9 cellular contexts compared by ENCODE assay signal in genomic region chr2:171210864-171211431, GRCh38. TPM values are rescaled to one million over a fixed set of nuclear protein-coding genes. Genes with fewer than 3 reads are reported as not detected.
DNase-seq lines count a peak whose midpoint lies in the region; ATAC-seq, FAIRE-seq and TF ChIP-seq lines count a peak whose summit lies in the region.
"Had no signal": no experiment of that assay in that cellular context is flagged by ENCODE, and none has a peak within 500 bp of the region (broad histone marks: within the 10 kb centered on the region; RNA-seq: fewer than 3 reads in every experiment).

No MANE protein-coding gene starts in this region.

- H3K14ac ChIP-seq in H1 (ENCODE audit: insufficient read length): no peak overlapping the region

- no peaks in the 10 kb centered on the region for H3K9me3 Mint-ChIP-seq in Calu3 (ENCODE audit: low read depth, unreplicated experiment)

- H4K5ac ChIP-seq in H1 (ENCODE audit: insufficient read length, low read depth, low read length): no peak overlapping the region

- no peaks in the 10 kb centered on the region for H3K36me3 Mint-ChIP-seq in Calu3 (ENCODE audit: insufficient read depth, unreplicated experiment)

- H2AFZ ChIP-seq in H1 (ENCODE audit: low read length): peak overlapping the region; percentile 29; the same call in 1 of the 2 replicates

- peak; percentile 64 for ATAC-seq in GM18505 (IDR thresholded peaks at IDR 0.05; ENCODE audit: unreplicated experiment)
- peak; percentile 81 for ATAC-seq in HG02798 (IDR thresholded peaks at IDR 0.05; ENCODE audit: poor library complexity, unreplicated experiment)

- no peaks in the 10 kb centered on the region for H3K23me2 ChIP-seq in H1 (ENCODE audit: low read depth, low read length)

- no peaks in the 10 kb centered on the region for H3K36me3 ChIP-seq in H1 (ENCODE audit: control insufficient read depth in 2 of 4, insufficient read depth in 4 of 4, low read length in 3 of 4)

- H3K27me3 Mint-ChIP-seq in Calu3 (ENCODE audit: unreplicated experiment): no peaks in the 10 kb centered on the region

- CTCF ChIA-PET in H1 (lab: Charles Lee; ENCODE audit: partially characterized antibody) (interaction anchor here (0.6 kb wide), 1 partner anchor 9 kb away, joined by 3 read pairs; no protein-coding TSS in a partner anchor), Calu3 (lab: Charles Lee) (no interaction called here)

- H3K9me3 ChIP-seq in H1 (ENCODE audit: insufficient read depth in 2 of 2, low read depth in 1 of 2, low read length in 1 of 2): no peaks in the 10 kb centered on the region

- TF ChIP-seq POLR2A in GM18505 (IDR thresholded peaks at IDR 0.05; ENCODE audit: borderline replicate concordance, extremely low read depth, insufficient read depth, insufficient read length) (no peak), H1 (IDR thresholded peaks at IDR 0.05; ENCODE audit: control extremely low read depth in 1 of 2, low read depth in 2 of 2, low read length in 2 of 2) (no peak)

- H2BK15ac ChIP-seq in H1 (ENCODE audit: low read length): no peak overlapping the region

- no peak overlapping the region for H2BK20ac ChIP-seq in H1 (ENCODE audit: low read length)

- POLR2A ChIA-PET in H1 (lab: Charles Lee; ENCODE audit: partially characterized antibody): no interaction called here

- FAIRE-seq in H1 (lab: Jason Lieb, UNC): no peak

- no peak overlapping the region for H3K23ac ChIP-seq in H1 (ENCODE audit: insufficient read length)

- WGBS in H1 (ENCODE audit: extremely low coverage in 1 of 2, insufficient coverage in 1 of 2, insufficient read length in 1 of 2, insufficient replicate concordance in 2 of 2, low coverage in 1 of 2, low lambda C conversion rate in 2 of 2, missing lambda C conversion rate in 1 of 2), 2 experiments: 92% methylated on average over 8 of the region's 8 CpGs; no CpG with 5 or more reads in 1 of the 2 experiments

- H3K18ac ChIP-seq in H1 (ENCODE audit: extremely low read depth, low read length): no peak overlapping the region

- no peak for TF ChIP-seq EP300 in H1 (IDR thresholded peaks at IDR 0.05; ENCODE audit: borderline replicate concordance in 1 of 2, low read depth in 2 of 2, low read length in 2 of 2)

- H4K91ac ChIP-seq in H1 (replicated peaks; ENCODE audit: insufficient read length, low read length): no peak overlapping the region

- H2BK12ac ChIP-seq in H1 (ENCODE audit: low read depth, low read length): no peak overlapping the region

- TF ChIP-seq CTCF in H1 (IDR thresholded peaks at IDR 0.05; ENCODE audit: control extremely low read depth in 1 of 3, insufficient read depth in 1 of 3, low read depth in 1 of 3, low read length in 3 of 3): no peak
- TF ChIP-seq CTCF in Calu3 (IDR thresholded peaks at IDR 0.05; ENCODE audit: unreplicated experiment): no peak

- H2BK120ac ChIP-seq in H1 (replicated peaks; ENCODE audit: low read depth, low read length): no peak overlapping the region

- H4K8ac ChIP-seq in H1 (ENCODE audit: extremely low read depth, insufficient read depth, low read length): no peak overlapping the region

- TF ChIP-seq RAD21 in H1 (IDR thresholded peaks at IDR 0.05 in 1 of 2, conservative IDR thresholded peaks at IDR 0.05 in 1 of 2; ENCODE audit: low read depth in 2 of 2, low read length in 2 of 2): no peak

- H3K27me3 ChIP-seq in H1 (replicated peaks in 1 of 4; ENCODE audit: control insufficient read depth in 3 of 4, extremely low read depth in 1 of 4, insufficient read depth in 3 of 4, low read length in 3 of 4): no peaks in the 10 kb centered on the region

- H3K56ac ChIP-seq in H1 (replicated peaks; ENCODE audit: insufficient read length, low read depth, low read length): no peak overlapping the region

- peaks cover 0 to 7% (median 3%) of the 10 kb centered on the region in 4 experiments; a peak in 5 of 7 replicates for H3K4me1 ChIP-seq in H1 (replicated peaks in 1 of 4; ENCODE audit: control insufficient read depth in 3 of 4, insufficient read depth in 4 of 4, low read length in 3 of 4)

- H3K4me2 ChIP-seq in H1 (ENCODE audit: insufficient read depth in 1 of 2, low read depth in 2 of 2, low read length in 2 of 2): no peak overlapping the region

- no peaks in the 10 kb centered on the region for H4K20me1 ChIP-seq in H1 (replicated peaks in 1 of 2; ENCODE audit: control insufficient read depth in 1 of 2, insufficient read depth in 2 of 2, low read length in 2 of 2)

- H3K27ac Mint-ChIP-seq in Calu3 (ENCODE audit: unreplicated experiment): no peak overlapping the region

- H2AK5ac ChIP-seq in H1 (ENCODE audit: low read depth, low read length): no peak overlapping the region

- H3K79me1 ChIP-seq in H1 (ENCODE audit: low read depth, low read length): no peaks in the 10 kb centered on the region

- no peak overlapping the region for H3K27ac ChIP-seq in H1 (ENCODE audit: low read depth, low read length)
- H3K27ac ChIP-seq: epithelial cell of prostate had no signal

- no peaks in the 10 kb centered on the region for H3K4me1 Mint-ChIP-seq in Calu3 (ENCODE audit: low read depth, unreplicated experiment)

- no peaks in the 10 kb centered on the region for H3K79me2 ChIP-seq in H1 (ENCODE audit: control insufficient read depth in 1 of 2, insufficient read depth in 2 of 2, low read length in 2 of 2)

- H2BK5ac ChIP-seq in H1 (ENCODE audit: low read depth, low read length): no peak overlapping the region

- no peak overlapping the region for H3K4me3 ChIP-seq in H1 (ENCODE audit: extremely low read depth in 1 of 4, insufficient read depth in 2 of 4, low read depth in 3 of 4, low read length in 4 of 4)

- no peak overlapping the region for H3K9ac ChIP-seq in H1 (replicated peaks in 1 of 4; ENCODE audit: extremely low read depth in 1 of 4, low read depth in 3 of 4, low read length in 3 of 4)

- intact Hi-C loops in Calu3 (cut with micrococcal nuclease; ENCODE audit: unreplicated experiment): no loop called here

- BruUV-seq in Calu3 (replicated peaks; lab: Mats Ljungman, UMichigan): no TSS peak

- DNase-seq in RPMI7951 (ENCODE audit: low read depth) (peak; percentile 17), H1 (ENCODE audit: low read depth in 1 of 2, low spot score in 2 of 2) (no peak), Calu3 (no peak), AG20443 (ENCODE audit: low spot score) (no peak), NCI-H748 treated with DMSO at 0.1 percent for 48 hours (lab: John Stamatoyannopoulos, UW) (no peak), NCI-H526 (lab: John Stamatoyannopoulos, UW) (no peak)

- no peak overlapping the region for H3K4me3 Mint-ChIP-seq in Calu3 (ENCODE audit: low read depth, unreplicated experiment)

- H3K4ac ChIP-seq in H1 (replicated peaks; ENCODE audit: insufficient read length, low read depth, low read length): no peak overlapping the region

TF ChIP-seq in H1, 55 proteins besides CTCF, POLR2A, EP300 and RAD21 (continues in another document):
- TF ChIP-seq SP2 (IDR thresholded peaks at IDR 0.05; ENCODE audit: low read length) (no peak), TCF12 (IDR thresholded peaks at IDR 0.05; ENCODE audit: low read depth, low read length) (no peak), TAF1 (IDR thresholded peaks at IDR 0.05; ENCODE audit: low read depth, low read length) (no peak), RXRA (IDR thresholded peaks at IDR 0.05; ENCODE audit: insufficient read depth, low read depth, low read length) (no peak), HDAC2 (IDR thresholded peaks at IDR 0.05; ENCODE audit: borderline replicate concordance in 1 of 2, low read depth in 2 of 2, low read length in 2 of 2) (no peak)

RNA-seq across cellular contexts. Expression of gene TLK1, which starts 50.3 kb away (rescaled TPM):
- 10.5 and 13.6 TPM in 2 replicates for total RNA-seq in RPMI7951 (2014; rRNA removed; shearing (Covaris generic))
- total RNA-seq in H1 (2021; fragmentation: NEBNext Ultra II Directional; extraction: Animal tissue kit (Norgen Biotek cat#: 25700)): 97.4 and 102 TPM in 2 replicates
- 8.9 and 11.2 TPM in 2 replicates for polyA plus RNA-seq in H1 (2011; rRNA removed)
- polyA plus RNA-seq in H1 (2011; cell fraction: cytosol; rRNA removed): 12.1 TPM
- polyA plus RNA-seq in H1 (2011; cell fraction: nucleus; rRNA removed): 13.2 TPM
- 28.6 to 41.6 TPM (median 37.1 TPM) in 4 replicates for polyA plus RNA-seq in H1 (2012, experiment 1 of 2)
- polyA plus RNA-seq in H1 (2012, experiment 2 of 2): 1.9 TPM
- polyA plus RNA-seq in H1 (2013, experiment 1 of 2): 37.4 TPM
- polyA plus RNA-seq in H1 (2013, experiment 2 of 2): 38.2 TPM
- polyA minus RNA-seq in H1 (2011; rRNA and poly(A)+ RNA removed): 27.5 and 33.8 TPM in 2 replicates
- polyA minus RNA-seq in H1 (2011; cell fraction: cytosol; rRNA and poly(A)+ RNA removed): 33.2 TPM
- 85.9 TPM for polyA minus RNA-seq in H1 (2011; cell fraction: nucleus; rRNA and poly(A)+ RNA removed)
- total RNA-seq in Calu3 (2022): 63.4 and 64.7 TPM in 2 replicates
